In genomic region chr11:9535189-9535781, GRCh38 we compare ENCODE assay signal across 8 cellular contexts. TPM values are rescaled to one million over a fixed set of nuclear protein-coding genes. Genes with fewer than 3 reads are reported as not detected.
A peak's percentile ranks its signal among the peaks of the same experiment; 100 is the strongest.
DNase-seq lines count a peak whose midpoint lies in the region; ATAC-seq and TF ChIP-seq lines count a peak whose summit lies in the region.

No MANE protein-coding gene starts in this region.

- H3K9ac ChIP-seq in adipocyte (ENCODE audit: low read length) (peak overlapping the region; percentile 35), skeletal muscle satellite cell (ENCODE audit: low read depth, low read length) (peak overlapping the region; percentile 24)

- peak; percentile 75 for TF ChIP-seq CTCF in CD8-positive, alpha-beta T cell (IDR thresholded peaks at IDR 0.05)
- TF ChIP-seq CTCF in HL-60 (IDR thresholded peaks at IDR 0.05; ENCODE audit: insufficient read depth, low read length) = peak; percentile 94

- H3K4me3 ChIP-seq in CD8-positive, alpha-beta T cell (ENCODE audit: low read depth, low read length) = no peak overlapping the region
- H3K4me3 ChIP-seq in HL-60 (replicated peaks; ENCODE audit: insufficient read depth, low read length) (no peak overlapping the region), adipocyte (ENCODE audit: low read length) (no peak overlapping the region), skeletal muscle satellite cell (ENCODE audit: low read length) (no peak overlapping the region)

- no peaks in the 10 kb centered on the region for H3K36me3 ChIP-seq in CD8-positive, alpha-beta T cell (ENCODE audit: insufficient read depth, low read length)
- H3K36me3 ChIP-seq in adipocyte (ENCODE audit: control insufficient read depth, insufficient read depth, low read length, severe bottlenecking) (no peaks in the 10 kb centered on the region), skeletal muscle satellite cell (ENCODE audit: insufficient read depth, low read length) (no peaks in the 10 kb centered on the region)

- peak; percentile 53 to 87 (median 79) for DNase-seq in CD8-positive, alpha-beta T cell
- DNase-seq in HL-60 (ENCODE audit: low read depth in 1 of 2, low spot score in 1 of 2) = peak; percentile 38 to 94
- DNase-seq in SW480 (ENCODE audit: low spot score) = peak; percentile 30
- peak; percentile 72 for DNase-seq in adipocyte (ENCODE audit: low read depth)
- peak; percentile 42 for DNase-seq in hepatic stellate cell (ENCODE audit: low spot score)

- no peaks in the 10 kb centered on the region for H3K9me3 Mint-ChIP-seq in CD8-positive, alpha-beta T cell

- no peak overlapping the region for H3K27ac Mint-ChIP-seq in CD8-positive, alpha-beta T cell

- ATAC-seq in CD8-positive, alpha-beta T cell = peak; percentile 61
- ATAC-seq in GM21390 (IDR thresholded peaks at IDR 0.05; ENCODE audit: unreplicated experiment) (no peak), HG02938 (IDR thresholded peaks at IDR 0.05; ENCODE audit: unreplicated experiment) (no peak)

- H3K4me2 ChIP-seq in skeletal muscle satellite cell (ENCODE audit: low read length) = no peak overlapping the region

- intact Hi-C loops in CD8-positive, alpha-beta T cell (cut with DNase I, micrococcal nuclease) = loop anchor here (1.0 to 10.0 kb wide), 8 partner anchors 37 to 788 kb away; partner anchors contain the start of genes ADM (in 1 of the 2) and WEE1 (in 1 of the 2)

- no peaks in the 10 kb centered on the region for H3K4me1 ChIP-seq in CD8-positive, alpha-beta T cell (ENCODE audit: insufficient read depth, low read length)
- H3K4me1 ChIP-seq in adipocyte (ENCODE audit: control insufficient read depth, insufficient read depth, low read length) (peaks cover 5% of the 10 kb centered on the region), skeletal muscle satellite cell (ENCODE audit: control insufficient read depth, insufficient read depth, low read length) (peaks cover 26% of the 10 kb centered on the region)

- no peaks in the 10 kb centered on the region for H3K27me3 Mint-ChIP-seq in CD8-positive, alpha-beta T cell (ENCODE audit: low read depth)

- POLR2A ChIA-PET in CD8-positive, alpha-beta T cell (lab: Charles Lee) = interaction anchor here (1.0 to 2.0 kb wide), 2 partner anchors 42 to 78 kb away, joined by 3 to 13 read pairs; no protein-coding TSS in a partner anchor

- H3K9me3 ChIP-seq in CD8-positive, alpha-beta T cell (ENCODE audit: low read length) = no peaks in the 10 kb centered on the region
- H3K9me3 ChIP-seq in adipocyte (ENCODE audit: control insufficient read depth, low read length) (no peaks in the 10 kb centered on the region), skeletal muscle satellite cell (replicated peaks; ENCODE audit: low read length) (no peaks in the 10 kb centered on the region)

- H3K27me3 ChIP-seq in CD8-positive, alpha-beta T cell (ENCODE audit: insufficient read depth, low read length) = no peaks in the 10 kb centered on the region
- no peaks in the 10 kb centered on the region for H3K27me3 ChIP-seq in HL-60 (ENCODE audit: insufficient read depth, poor library complexity, severe bottlenecking)
- no peaks in the 10 kb centered on the region for H3K27me3 ChIP-seq in adipocyte (replicated peaks; ENCODE audit: control insufficient read depth, insufficient read depth, low read length)
- H3K27me3 ChIP-seq in skeletal muscle satellite cell (ENCODE audit: control insufficient read depth, insufficient read depth, low read length) = no peaks in the 10 kb centered on the region

- H3K27ac ChIP-seq in CD8-positive, alpha-beta T cell (ENCODE audit: low read depth, low read length) = no peak overlapping the region
- H3K27ac ChIP-seq in HL-60 (replicated peaks) = no peak overlapping the region

- H3K4me1 Mint-ChIP-seq in CD8-positive, alpha-beta T cell (ENCODE audit: low read depth) = no peaks in the 10 kb centered on the region

- peaks cover 8% of the 10 kb centered on the region for H3K36me3 Mint-ChIP-seq in CD8-positive, alpha-beta T cell

- CTCF ChIA-PET in CD8-positive, alpha-beta T cell (lab: Charles Lee) = interaction anchor here (0.6 to 7.8 kb wide), 48 partner anchors 10 to 805 kb away, joined by 3 to 113 read pairs (median 5); partner anchors contain the start of gene WEE1

- H3K4me3 Mint-ChIP-seq in CD8-positive, alpha-beta T cell = no peak overlapping the region

RNA-seq across cellular contexts. Expression of gene WEE1, which starts 38.2 kb away (rescaled TPM):
- total RNA-seq in CD8-positive, alpha-beta T cell = 1 to 10 TPM; 3.9 to 5.3 TPM
- total RNA-seq in skeletal muscle satellite cell (2012; rRNA removed) = 13.1 and 14.7 TPM in 2 replicates
